10 cellular contexts compared by ENCODE assay signal in genomic region chr9:83219924-83220438, GRCh38.
A peak's percentile ranks its signal among the peaks of the same experiment; 100 is the strongest.
DNase-seq lines count a peak whose midpoint lies in the region; ATAC-seq and TF ChIP-seq lines count a peak whose summit lies in the region.
"Had no signal": no experiment of that assay in that cellular context is flagged by ENCODE, and none has a peak within 500 bp of the region (broad histone marks: within the 10 kb centered on the region; RNA-seq: fewer than 3 reads in every experiment).

No MANE protein-coding gene starts in this region.

- no peaks in the 10 kb centered on the region for H3K9me3 ChIP-seq in colonic mucosa

- peak overlapping the region; percentile 69 to 86 for H3K4me3 Mint-ChIP-seq in activated T-cell treated with anti-CD3 and anti-CD28 coated beads, Interleukin-2, amount 50 U/mL, for 72 hours
- H3K4me3 Mint-ChIP-seq in activated T-cell treated with anti-CD3 and anti-CD28 coated beads, Interleukin-2, amount 50 U/mL, for 24 hours = no peak overlapping the region
- peak overlapping the region; percentile 89 for H3K4me3 Mint-ChIP-seq in mesothelial cell of epicardium

- WGBS in urinary bladder = 56% methylated on average over 12 of the region's 12 CpGs

- no peak for DNase-seq in activated T-cell treated with anti-CD3 and anti-CD28 coated beads, Interleukin-2, amount 50 U/mL, for 72 hours
- no peak for DNase-seq in activated T-cell treated with anti-CD3 and anti-CD28 coated beads, Interleukin-2, amount 50 U/mL, for 24 hours
- DNase-seq in colonic mucosa = no peak
- no peak for DNase-seq in mesothelial cell of epicardium (ENCODE audit: low spot score in 2 of 2, unreplicated experiment in 2 of 2)
- no peak for DNase-seq in superior temporal gyrus (ENCODE audit: extremely low spot score)
- DNase-seq: activated gamma-delta T cell treated with Interleukin-2 at 50 U/mL for 16 hours had no signal

- H3K27me3 Mint-ChIP-seq in activated T-cell treated with anti-CD3 and anti-CD28 coated beads, Interleukin-2, amount 50 U/mL, for 72 hours (ENCODE audit: low read depth) = peaks cover 46% of the 10 kb centered on the region
- peaks cover 49% of the 10 kb centered on the region for H3K27me3 Mint-ChIP-seq in activated T-cell treated with anti-CD3 and anti-CD28 coated beads, Interleukin-2, amount 50 U/mL, for 24 hours
- H3K27me3 Mint-ChIP-seq in mesothelial cell of epicardium (ENCODE audit: low read depth) = peaks cover 19% of the 10 kb centered on the region

- H3K4me1 ChIP-seq in colonic mucosa (no peaks in the 10 kb centered on the region), urinary bladder (ENCODE audit: insufficient read depth) (no peaks in the 10 kb centered on the region)

- peaks cover 2 to 4% of the 10 kb centered on the region in 2 donors for H3K9me3 Mint-ChIP-seq in activated T-cell treated with anti-CD3 and anti-CD28 coated beads, Interleukin-2, amount 50 U/mL, for 72 hours
- peaks cover 3% of the 10 kb centered on the region for H3K9me3 Mint-ChIP-seq in activated T-cell treated with anti-CD3 and anti-CD28 coated beads, Interleukin-2, amount 50 U/mL, for 24 hours
- peaks cover 15% of the 10 kb centered on the region for H3K9me3 Mint-ChIP-seq in mesothelial cell of epicardium

- peaks cover 12% of the 10 kb centered on the region for H3K4me1 Mint-ChIP-seq in activated T-cell treated with anti-CD3 and anti-CD28 coated beads, Interleukin-2, amount 50 U/mL, for 72 hours (ENCODE audit: low read depth)
- H3K4me1 Mint-ChIP-seq in activated T-cell treated with anti-CD3 and anti-CD28 coated beads, Interleukin-2, amount 50 U/mL, for 24 hours (ENCODE audit: low read depth) = peaks cover 3% of the 10 kb centered on the region
- H3K4me1 Mint-ChIP-seq in mesothelial cell of epicardium = peaks cover 8% of the 10 kb centered on the region

- H3K36me3 ChIP-seq in colonic mucosa (no peaks in the 10 kb centered on the region), urinary bladder (ENCODE audit: insufficient read depth) (no peaks in the 10 kb centered on the region)

- no peak for ATAC-seq in activated T-cell treated with anti-CD3 and anti-CD28 coated beads, Interleukin-2, amount 50 U/mL, for 72 hours (replicated peaks in 1 of 2)
- ATAC-seq in GM18870 (IDR thresholded peaks at IDR 0.05; ENCODE audit: unreplicated experiment) = no peak
- no peak for ATAC-seq in HG02642 (IDR thresholded peaks at IDR 0.05; ENCODE audit: poor library complexity, unreplicated experiment)

- no peaks in the 10 kb centered on the region for H3K27me3 ChIP-seq in colonic mucosa

- H3K4me3 ChIP-seq in colonic mucosa = peak overlapping the region; percentile 37
- H3K4me3 ChIP-seq in urinary bladder (ENCODE audit: low read depth, low read length) = peak overlapping the region; percentile 54

- H3K27ac ChIP-seq in colonic mucosa (no peak overlapping the region), urinary bladder (ENCODE audit: low read depth) (no peak overlapping the region)

- H3K27ac Mint-ChIP-seq in activated T-cell treated with anti-CD3 and anti-CD28 coated beads, Interleukin-2, amount 50 U/mL, for 72 hours = no peak overlapping the region
- no peak overlapping the region for H3K27ac Mint-ChIP-seq in activated T-cell treated with anti-CD3 and anti-CD28 coated beads, Interleukin-2, amount 50 U/mL, for 24 hours
- peak overlapping the region; percentile 72 for H3K27ac Mint-ChIP-seq in mesothelial cell of epicardium
- H3K27ac Mint-ChIP-seq: IgD-negative memory B cell had no signal

- no peak for TF ChIP-seq CTCF in colonic mucosa (IDR thresholded peaks at IDR 0.05)
- no peak for TF ChIP-seq CTCF in mesothelial cell of epicardium (IDR thresholded peaks at IDR 0.05; ENCODE audit: unreplicated experiment)

- intact Hi-C loops in colonic mucosa (cut with DNase I) = no loop called here

- H3K36me3 Mint-ChIP-seq in activated T-cell treated with anti-CD3 and anti-CD28 coated beads, Interleukin-2, amount 50 U/mL, for 72 hours (ENCODE audit: insufficient read depth in 2 of 2) = peaks cover 2 to 4% of the 10 kb centered on the region in 2 donors
- no peaks in the 10 kb centered on the region for H3K36me3 Mint-ChIP-seq in activated T-cell treated with anti-CD3 and anti-CD28 coated beads, Interleukin-2, amount 50 U/mL, for 24 hours (ENCODE audit: low read depth)
- H3K36me3 Mint-ChIP-seq in mesothelial cell of epicardium = no peaks in the 10 kb centered on the region

- H3K9ac ChIP-seq in colonic mucosa (ENCODE audit: low read depth in 2 of 2, low read length in 2 of 2) = no peak overlapping the region
